21 cellular contexts compared by ENCODE assay signal in the genomic region with DNA sequence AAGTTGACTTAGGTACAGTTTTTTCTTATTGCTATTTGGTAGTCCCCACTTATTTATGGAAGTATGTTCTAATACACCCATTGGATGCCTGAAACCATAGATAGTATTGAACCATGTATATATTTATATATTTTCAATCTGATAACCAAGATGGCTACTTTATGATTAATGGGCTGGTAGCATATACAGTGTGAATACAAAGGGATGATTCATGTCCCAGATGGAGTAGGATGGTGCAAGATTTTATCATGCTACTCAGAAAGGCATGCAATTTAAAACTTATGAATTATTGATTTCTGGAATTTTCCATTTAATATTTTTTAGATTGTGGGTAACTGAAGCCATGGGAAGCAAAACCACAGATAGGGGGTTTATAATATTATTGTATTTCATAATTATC. TPM values are rescaled to one million over a fixed set of nuclear protein-coding genes. Genes with fewer than 3 reads are reported as not detected.
DNase-seq lines count a peak whose midpoint lies in the region; ATAC-seq and TF ChIP-seq lines count a peak whose summit lies in the region.
"Had no signal": no experiment of that assay in that cellular context is flagged by ENCODE, and none has a peak within 500 bp of the region (broad histone marks: within the 10 kb centered on the region; RNA-seq: fewer than 3 reads in every experiment).

No MANE protein-coding gene starts in this region.

- H3K23ac ChIP-seq in IMR-90 (ENCODE audit: low read depth, low read length), result no peak overlapping the region

- no peak for TF ChIP-seq POLR2A in IMR-90 (IDR thresholded peaks at IDR 0.05; ENCODE audit: low read depth, low read length)

- DNase-seq in IMR-90 (peak; percentile 33), mammary epithelial cell (peak; percentile 40), fibroblast of peridontal ligament (ENCODE audit: extremely low read depth) (peak; percentile 23), COR-L47 (lab: John Stamatoyannopoulos, UW) (no peak), activated T-cell treated with anti-CD3 and anti-CD28 coated beads for 4 hours (no peak)
- DNase-seq in effector memory CD4-positive, alpha-beta T cell, result no peak
- DNase-seq in activated naive CD4-positive, alpha-beta T cell treated with anti-CD3 and anti-CD28 coated beads, Interleukin-2, amount 50 U/mL, for 16 hours, result no peak
- DNase-seq: AML-193, DMS 273 treated with DMSO at 0.1 percent for 48 hours, DND-41, GF-D8, KG1, NCI-H1417 treated with DMSO at 0.1 percent for 48 hours, NCI-H187 treated with DMSO at 0.1 percent for 48 hours, NCI-H2227 treated with DMSO at 0.1 percent for 48 hours, NCI-H510A treated with DMSO at 0.1 percent for 48 hours, NCI-H82, PC-3, SJCRH30 had no signal

- H4K5ac ChIP-seq in IMR-90 (ENCODE audit: low read depth, low read length), result no peak overlapping the region

- H3K9me3 ChIP-seq in IMR-90 (ENCODE audit: control insufficient read depth, insufficient read depth, low read length) (no peaks in the 10 kb centered on the region), mammary epithelial cell (replicated peaks; ENCODE audit: insufficient read depth, low read length) (no peaks in the 10 kb centered on the region)
- no peaks in the 10 kb centered on the region for H3K9me3 ChIP-seq in effector memory CD4-positive, alpha-beta T cell (ENCODE audit: control insufficient read depth, low read length)
- H3K9me3 ChIP-seq: SJCRH30 had no signal

- dilution Hi-C loops in IMR-90 (cut with HindIII; ENCODE audit: low sequenced_read_pairs, unreplicated experiment), result no loop called here
- dilution Hi-C loops in mammary epithelial cell (cut with HindIII; ENCODE audit: low sequenced_read_pairs), result no loop called here

- no peak overlapping the region for H3K4ac ChIP-seq in IMR-90 (ENCODE audit: low read depth, low read length)

- no peak overlapping the region for H2BK20ac ChIP-seq in IMR-90 (ENCODE audit: low read depth, low read length)

- POLR2A ChIA-PET in IMR-90 (lab: Charles Lee; ENCODE audit: unreplicated experiment), result no interaction called here

- no peaks in the 10 kb centered on the region for H3K79me2 ChIP-seq in mammary epithelial cell (ENCODE audit: insufficient read depth, low read length)

- BruUV-seq in IMR-90 (replicated peaks; lab: Mats Ljungman, UMichigan) (no TSS peak), mammary epithelial cell (replicated peaks; lab: Mats Ljungman, UMichigan) (no TSS peak)

- H2AK9ac ChIP-seq in IMR-90 (replicated peaks; ENCODE audit: low read depth, low read length, poor library complexity), result no peak overlapping the region

- CTCF ChIA-PET in IMR-90 (lab: Yijun Ruan, JAX) (no interaction called here), mammary epithelial cell (lab: Charles Lee; ENCODE audit: low non-redundant PET) (no interaction called here)

- no peak for TF ChIP-seq CTCF in IMR-90 (conservative IDR thresholded peaks at IDR 0.05; ENCODE audit: low read depth, low read length)
- TF ChIP-seq CTCF in mammary epithelial cell (conservative IDR thresholded peaks at IDR 0.05 in 1 of 2, IDR thresholded peaks at IDR 0.05 in 1 of 2; ENCODE audit: extremely low read depth in 1 of 2, insufficient read depth in 1 of 2, low read depth in 1 of 2, low read length in 2 of 2), result no peak

- H3K14ac ChIP-seq in IMR-90 (replicated peaks; ENCODE audit: low read depth, low read length), result no peak overlapping the region

- H2AFZ ChIP-seq in IMR-90 (replicated peaks; ENCODE audit: low read length, poor library complexity), result no peak overlapping the region
- no peak overlapping the region for H2AFZ ChIP-seq in mammary epithelial cell (ENCODE audit: low read depth, low read length)
- H2AFZ ChIP-seq: GM23338 had no signal

- no peak overlapping the region for H3K56ac ChIP-seq in IMR-90 (ENCODE audit: extremely low read depth, insufficient read depth, low read length)

- no peak overlapping the region for H4K8ac ChIP-seq in IMR-90 (ENCODE audit: low read depth in 2 of 2, low read length in 2 of 2)

- no peak for TF ChIP-seq RAD21 in IMR-90 (IDR thresholded peaks at IDR 0.05; ENCODE audit: low read length)

- H3K4me2 ChIP-seq in IMR-90 (ENCODE audit: low read depth, low read length), result no peak overlapping the region
- no peak overlapping the region for H3K4me2 ChIP-seq in mammary epithelial cell (ENCODE audit: insufficient read depth, low read depth, low read length)
- H3K4me2 ChIP-seq: GM23338 had no signal

- in situ Hi-C loops in IMR-90 (cut with MboI; ENCODE audit: low sequenced_read_pairs) (no loop called here), mammary epithelial cell (cut with MboI; ENCODE audit: low sequenced_read_pairs in 2 of 2) (no loop called here)

- H2AK5ac ChIP-seq in IMR-90 (ENCODE audit: low read depth, low read length), result no peak overlapping the region

- intact Hi-C loops in IMR-90 (cut with micrococcal nuclease), result no loop called here
- intact Hi-C loops in mammary epithelial cell (cut with micrococcal nuclease), result loop anchor here (10.0 kb wide), 2 partner anchors 151 to 181 kb away; partner anchors contain the start of gene TNFAIP8L3

- no peak for ATAC-seq in IMR-90 (ENCODE audit: low read depth)
- ATAC-seq: GM23338, HepG2, PC-3 had no signal

- H3K18ac ChIP-seq in IMR-90 (ENCODE audit: low read depth, low read length), result no peak overlapping the region

- H3K9me1 ChIP-seq in IMR-90 (ENCODE audit: insufficient read depth, low read length), result no peaks in the 10 kb centered on the region

- H4K20me1 ChIP-seq in IMR-90 (ENCODE audit: insufficient read depth, low read length) (no peaks in the 10 kb centered on the region), mammary epithelial cell (ENCODE audit: insufficient read depth, low read length) (no peaks in the 10 kb centered on the region)

- H3K4me3 ChIP-seq in IMR-90 (ENCODE audit: insufficient read depth, low read depth, low read length), result no peak overlapping the region
- H3K4me3 ChIP-seq in mammary epithelial cell (replicated peaks in 1 of 3; ENCODE audit: insufficient read depth in 1 of 3, low read depth in 2 of 3, low read length in 3 of 3), result no peak overlapping the region
- no peak overlapping the region for H3K4me3 ChIP-seq in effector memory CD4-positive, alpha-beta T cell (ENCODE audit: insufficient read depth, low read depth, low read length, poor library complexity, severe bottlenecking)
- H3K4me3 ChIP-seq: GM23338, SJCRH30 had no signal

- no peak overlapping the region for H4K91ac ChIP-seq in IMR-90 (ENCODE audit: insufficient read depth, low read depth, low read length)

- no peak overlapping the region for H2BK120ac ChIP-seq in IMR-90 (ENCODE audit: low read depth, low read length)

- H3K4me1 ChIP-seq in IMR-90 (ENCODE audit: control insufficient read depth, insufficient read depth, low read length), result 0 out of 2 replicates have a peak, but pooled peaks cover 4% of the 10 kb centered on the region
- H3K4me1 ChIP-seq in mammary epithelial cell (ENCODE audit: insufficient read depth, low read length), result no peaks in the 10 kb centered on the region
- H3K4me1 ChIP-seq in effector memory CD4-positive, alpha-beta T cell (ENCODE audit: control insufficient read depth, insufficient read depth, low read length, poor library complexity, severe bottlenecking), result no peaks in the 10 kb centered on the region
- H3K4me1 ChIP-seq: SJCRH30 had no signal

- no peak overlapping the region for H3K9ac ChIP-seq in IMR-90 (ENCODE audit: low read depth, low read length)
- no peak overlapping the region for H3K9ac ChIP-seq in mammary epithelial cell (ENCODE audit: insufficient read depth, low read length)

- H2BK5ac ChIP-seq in IMR-90 (ENCODE audit: low read depth, low read length, poor library complexity, severe bottlenecking), result no peak overlapping the region

- H3K36me3 ChIP-seq in IMR-90 (ENCODE audit: control insufficient read depth, insufficient read depth, low read length) (peaks cover 10% of the 10 kb centered on the region), mammary epithelial cell (ENCODE audit: insufficient read depth, low read length) (peaks cover 2% of the 10 kb centered on the region)
- H3K36me3 ChIP-seq in effector memory CD4-positive, alpha-beta T cell (ENCODE audit: control insufficient read depth, insufficient read depth, low read length), result peaks cover 15% of the 10 kb centered on the region
- H3K36me3 ChIP-seq: SJCRH30 had no signal

- H3K27ac ChIP-seq in IMR-90 (ENCODE audit: insufficient read depth, low read length) (no peak overlapping the region), mammary epithelial cell (ENCODE audit: insufficient read depth, low read depth, low read length) (no peak overlapping the region)
- H3K27ac ChIP-seq in effector memory CD4-positive, alpha-beta T cell (ENCODE audit: insufficient read depth, low read length, poor library complexity, severe bottlenecking), result no peak overlapping the region
- H3K27ac ChIP-seq: SJCRH30 had no signal

- H3K27me3 ChIP-seq in IMR-90 (ENCODE audit: control insufficient read depth, insufficient read depth, low read length) (no peaks in the 10 kb centered on the region), mammary epithelial cell (ENCODE audit: insufficient read depth, low read length) (no peaks in the 10 kb centered on the region)
- H3K27me3 ChIP-seq in effector memory CD4-positive, alpha-beta T cell (replicated peaks; ENCODE audit: control insufficient read depth, insufficient read depth, low read length, poor library complexity, severe bottlenecking), result no peaks in the 10 kb centered on the region
- H3K27me3 ChIP-seq: SJCRH30 had no signal

- peaks cover 0 to 3% of the 10 kb centered on the region in 2 experiments; a peak in 2 of 4 replicates for H3K79me1 ChIP-seq in IMR-90 (ENCODE audit: low read depth in 1 of 2, low read length in 2 of 2)

- no peak overlapping the region for H2BK15ac ChIP-seq in IMR-90 (ENCODE audit: low read depth, low read length)

TF ChIP-seq in IMR-90, 13 proteins besides CTCF, POLR2A, EP300 and RAD21 (continues in another document):
- no peak for TF ChIP-seq MAZ (IDR thresholded peaks at IDR 0.05; ENCODE audit: borderline replicate concordance, low read depth, low read length)
- TF ChIP-seq SMC3 (IDR thresholded peaks at IDR 0.05; ENCODE audit: low read depth, low read length), result no peak
- TF ChIP-seq NFE2L2 (IDR thresholded peaks at IDR 0.05; ENCODE audit: low read depth, low read length), result no peak
- no peak for TF ChIP-seq RCOR1 (IDR thresholded peaks at IDR 0.05; ENCODE audit: insufficient replicate concordance, low read length)
- no peak for TF ChIP-seq RFX5 (IDR thresholded peaks at IDR 0.05; ENCODE audit: low read depth, low read length)
- TF ChIP-seq FOS (IDR thresholded peaks at IDR 0.05; ENCODE audit: low read depth, low read length), result no peak

RNA-seq across cellular contexts. Expression of gene AP4E1, which starts 35.1 kb away (rescaled TPM):
- 6.8 and 12.8 TPM in 2 replicates for total RNA-seq in IMR-90 (2012; rRNA removed)
- polyA plus RNA-seq in IMR-90 (2012; rRNA removed), result 2.1 and 3.1 TPM in 2 replicates
- 0.48 and 0.60 TPM in 2 replicates for polyA plus RNA-seq in IMR-90 (2012; cell fraction: cytosol; rRNA removed)
- 0.53 and 2.2 TPM in 2 replicates for polyA plus RNA-seq in IMR-90 (2012; cell fraction: nucleus; rRNA removed; ENCODE audit: low replicate concordance)
- 10 to 100 TPM; 21.3 to 21.4 TPM for total RNA-seq in mammary epithelial cell
- 4.1 TPM for polyA plus RNA-seq in mammary epithelial cell
- 7.6 TPM for polyA minus RNA-seq in mammary epithelial cell

Comparison
In these comparisons a context has a peak if more than half of its experiments do, and no peak if none do; other contexts are left out.
1. DNase-seq: peak in IMR-90 (single experiment), mammary epithelial cell (single experiment) and fibroblast of peridontal ligament (single experiment); none in effector memory CD4-positive, alpha-beta T cell (0 of 3), COR-L47 (single experiment), activated T-cell treated with anti-CD3 and anti-CD28 coated beads for 4 hours (single experiment) and activated naive CD4-positive, alpha-beta T cell treated with anti-CD3 and anti-CD28 coated beads, Interleukin-2, amount 50 U/mL, for 16 hours (single experiment).